ENCODE assay signal across 18 cellular contexts in genomic region chr1:9680828-9681227, GRCh38. TPM values are rescaled to one million over a fixed set of nuclear protein-coding genes. Genes with fewer than 3 reads are reported as not detected.
DNase-seq lines count a peak whose midpoint lies in the region; ATAC-seq, FAIRE-seq and TF ChIP-seq lines count a peak whose summit lies in the region.
"Had no signal": no experiment of that assay in that cellular context is flagged by ENCODE, and none has a peak within 500 bp of the region (broad histone marks: within the 10 kb centered on the region; RNA-seq: fewer than 3 reads in every experiment).

No MANE protein-coding gene starts in this region.

- peak; percentile 6 for DNase-seq in NCI-H1105 treated with DMSO at 0.1 percent for 48 hours (lab: John Stamatoyannopoulos, UW)
- DNase-seq in NCI-H1105 (lab: John Stamatoyannopoulos, UW), result no peak
- no peak for DNase-seq in GM18507 (ENCODE audit: extremely low spot score, insufficient read length, low read depth)
- DNase-seq in activated CD8-positive, alpha-beta T cell treated with anti-CD3 and anti-CD28 coated beads for 36 hours, result no peak
- no peak for DNase-seq in naive thymus-derived CD8-positive, alpha-beta T cell
- DNase-seq in activated CD8-positive, alpha-beta memory T cell treated with anti-CD3 and anti-CD28 coated beads for 24 hours, result no peak
- DNase-seq: 8988T, colonic mucosa, HCEC 1CT, NCI-H1694, PC-3, psoas muscle had no signal

- peak; percentile 56 for FAIRE-seq in GM18507 (lab: Jason Lieb, UNC)
- FAIRE-seq: TTC549, urothelium cell line had no signal

- intact Hi-C loops in activated CD8-positive, alpha-beta T cell treated with anti-CD3 and anti-CD28 coated beads for 36 hours (cut with micrococcal nuclease), result no loop called here

- ATAC-seq in activated CD8-positive, alpha-beta T cell treated with anti-CD3 and anti-CD28 coated beads for 36 hours, result no peak
- no peak for ATAC-seq in naive thymus-derived CD8-positive, alpha-beta T cell
- ATAC-seq in GM18498 (IDR thresholded peaks at IDR 0.05; ENCODE audit: unreplicated experiment) (no peak), GM21515 (IDR thresholded peaks at IDR 0.05; ENCODE audit: unreplicated experiment) (no peak)
- ATAC-seq: gastroesophageal sphincter, PC-3, psoas muscle had no signal

- H3K27ac Mint-ChIP-seq in activated CD8-positive, alpha-beta T cell treated with anti-CD3 and anti-CD28 coated beads for 36 hours, result peak overlapping the region; percentile 84
- peak overlapping the region; percentile 19 to 91 (median 81) for H3K27ac Mint-ChIP-seq in naive thymus-derived CD8-positive, alpha-beta T cell
- H3K27ac Mint-ChIP-seq: nephron had no signal

- H3K9me3 Mint-ChIP-seq in activated CD8-positive, alpha-beta T cell treated with anti-CD3 and anti-CD28 coated beads for 36 hours, result no peaks in the 10 kb centered on the region
- no peaks in the 10 kb centered on the region for H3K9me3 Mint-ChIP-seq in naive thymus-derived CD8-positive, alpha-beta T cell
- H3K9me3 Mint-ChIP-seq: nephron had no signal

- peaks cover 59% of the 10 kb centered on the region for H3K4me1 Mint-ChIP-seq in activated CD8-positive, alpha-beta T cell treated with anti-CD3 and anti-CD28 coated beads for 36 hours (ENCODE audit: low read depth)
- H3K4me1 Mint-ChIP-seq in naive thymus-derived CD8-positive, alpha-beta T cell, result peaks cover 42 to 92% (median 81%) of the 10 kb centered on the region in 4 donors
- H3K4me1 Mint-ChIP-seq: nephron had no signal

- CTCF ChIA-PET in activated CD8-positive, alpha-beta T cell treated with anti-CD3 and anti-CD28 coated beads for 36 hours (lab: Charles Lee), result interaction anchor here (1.0 to 1.6 kb wide), 5 partner anchors 17 to 65 kb away, joined by 3 to 4 read pairs (median 4); no protein-coding TSS in a partner anchor

- H3K4me3 Mint-ChIP-seq in activated CD8-positive, alpha-beta T cell treated with anti-CD3 and anti-CD28 coated beads for 36 hours, result no peak overlapping the region
- H3K4me3 Mint-ChIP-seq in naive thymus-derived CD8-positive, alpha-beta T cell, result peak overlapping the region in 8 of 10 donors; percentile 3 to 59 (median 34)
- H3K4me3 Mint-ChIP-seq: nephron had no signal

- no peaks in the 10 kb centered on the region for H3K27me3 Mint-ChIP-seq in activated CD8-positive, alpha-beta T cell treated with anti-CD3 and anti-CD28 coated beads for 36 hours
- no peaks in the 10 kb centered on the region for H3K27me3 Mint-ChIP-seq in naive thymus-derived CD8-positive, alpha-beta T cell

- POLR2A ChIA-PET in activated CD8-positive, alpha-beta T cell treated with anti-CD3 and anti-CD28 coated beads for 36 hours (lab: Charles Lee), result interaction anchor here (0.6 to 3.5 kb wide), 6 partner anchors 9 to 818 kb away, joined by 3 to 20 read pairs (median 3); no protein-coding TSS in a partner anchor
- POLR2A ChIA-PET in naive thymus-derived CD8-positive, alpha-beta T cell (lab: Charles Lee), result interaction anchor here (1.0 to 46.7 kb wide), 10 partner anchors 9 to 47 kb away, joined by 3 to 1921 read pairs (median 6); partner anchors contain the start of gene PIK3CD

- peaks cover 56% of the 10 kb centered on the region for H3K36me3 Mint-ChIP-seq in activated CD8-positive, alpha-beta T cell treated with anti-CD3 and anti-CD28 coated beads for 36 hours (ENCODE audit: low read depth)
- H3K36me3 Mint-ChIP-seq in naive thymus-derived CD8-positive, alpha-beta T cell, result peaks cover 3 to 66% (median 7%) of the 10 kb centered on the region in 3 donors

- TF ChIP-seq CTCF in activated CD8-positive, alpha-beta T cell treated with anti-CD3 and anti-CD28 coated beads for 36 hours (IDR thresholded peaks at IDR 0.05), result no peak

RNA-seq across cellular contexts. Expression of gene PIK3CD, which starts 29.3 kb away (rescaled TPM):
- total RNA-seq in activated CD8-positive, alpha-beta T cell treated with anti-CD3 and anti-CD28 coated beads for 36 hours, result 100 to 1,000 TPM; 152 to 158 TPM
- 100 to 1,000 TPM; 334 to 343 TPM for total RNA-seq in naive thymus-derived CD8-positive, alpha-beta T cell
- 100 to 1,000 TPM in 1 of 3 donors, 10 to 100 TPM in 2; 56.8 to 166 (median 87.4) TPM for polyA plus RNA-seq in naive thymus-derived CD8-positive, alpha-beta T cell
